ENCODE assay signal across 8 cellular contexts in the genomic region with DNA sequence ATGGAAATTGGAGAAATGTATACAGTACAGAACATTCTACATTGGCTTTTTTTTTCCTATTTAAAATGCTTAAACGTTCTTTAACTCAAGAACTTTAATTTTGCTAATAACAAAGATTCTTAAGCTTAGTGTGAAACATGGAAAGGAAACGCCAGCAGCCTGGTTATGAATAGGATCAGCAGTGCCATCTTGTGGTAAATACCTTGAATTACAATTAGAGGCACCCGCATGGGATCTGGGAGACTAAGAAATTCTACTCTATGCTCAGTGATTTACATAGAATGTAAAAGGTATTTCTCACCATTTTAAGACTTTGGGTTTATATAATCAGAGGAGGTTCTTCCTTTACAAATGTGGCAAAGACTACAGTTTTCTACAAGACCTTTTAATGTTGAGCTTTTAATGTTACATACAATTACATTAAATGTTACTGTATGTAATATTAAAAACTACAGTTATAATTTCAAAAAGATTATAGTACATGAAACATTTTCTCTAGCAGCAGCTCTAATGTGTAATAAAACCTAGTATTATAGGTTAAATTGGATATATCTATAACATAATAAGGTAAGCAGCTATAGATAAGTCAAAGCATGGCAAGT. TPM values are rescaled to one million over a fixed set of nuclear protein-coding genes. Genes with fewer than 3 reads are reported as not detected.
DNase-seq lines count a peak whose midpoint lies in the region; ATAC-seq and TF ChIP-seq lines count a peak whose summit lies in the region.

No MANE protein-coding gene starts in this region.

- no peaks in the 10 kb centered on the region for H3K4me1 Mint-ChIP-seq in activated naive CD4-positive, alpha-beta T cell treated with anti-CD3 and anti-CD28 coated beads, Interleukin-2, amount 10 ng/mL, durations not matched to agents 7 days and 5 days

- CTCF ChIA-PET in activated naive CD4-positive, alpha-beta T cell treated with anti-CD3 and anti-CD28 coated beads, Interleukin-2, amount 10 ng/mL, durations not matched to agents 7 days and 5 days (lab: Charles Lee), result interaction anchor here (0.9 to 5.0 kb wide), 25 partner anchors 8 to 407 kb away, joined by 3 to 58 read pairs (median 4); partner anchors contain the start of genes APOBEC4 and ARPC5

- H3K4me1 ChIP-seq in left ventricle myocardium inferior, result peaks cover 24% of the 10 kb centered on the region
- H3K4me1 ChIP-seq in gastrocnemius medialis, result no peaks in the 10 kb centered on the region

- no peak overlapping the region for H3K4me3 Mint-ChIP-seq in activated naive CD4-positive, alpha-beta T cell treated with anti-CD3 and anti-CD28 coated beads, Interleukin-2, amount 10 ng/mL, durations not matched to agents 7 days and 5 days

- peaks cover 11% of the 10 kb centered on the region for H3K27me3 Mint-ChIP-seq in activated naive CD4-positive, alpha-beta T cell treated with anti-CD3 and anti-CD28 coated beads, Interleukin-2, amount 10 ng/mL, durations not matched to agents 7 days and 5 days

- intact Hi-C loops in left ventricle myocardium inferior (cut with micrococcal nuclease) (loop anchor here (5.0 kb wide), 1 partner anchor 33 kb away; the partner anchor contains the start of gene APOBEC4), gastrocnemius medialis (cut with DNase I; ENCODE audit: low total_unique reads) (loop anchor here (2.0 kb wide), 1 partner anchor 30 kb away; no protein-coding TSS in a partner anchor)

- no peak overlapping the region for H3K27ac ChIP-seq in left ventricle myocardium inferior (replicated peaks)
- H3K27ac ChIP-seq in gastrocnemius medialis, result no peak overlapping the region

- H3K36me3 Mint-ChIP-seq in activated naive CD4-positive, alpha-beta T cell treated with anti-CD3 and anti-CD28 coated beads, Interleukin-2, amount 10 ng/mL, durations not matched to agents 7 days and 5 days, result no peaks in the 10 kb centered on the region

- H3K36me3 ChIP-seq in left ventricle myocardium inferior (no peaks in the 10 kb centered on the region), gastrocnemius medialis (no peaks in the 10 kb centered on the region)

- TF ChIP-seq POLR2A in gastrocnemius medialis (IDR thresholded peaks at IDR 0.05), result no peak

- DNase-seq in DMS53 (lab: John Stamatoyannopoulos, UW) (peak; percentile 84), NCI-H226 (peak; percentile 31), left ventricle myocardium inferior (no peak), gastrocnemius medialis (no peak)
- DNase-seq in activated naive CD4-positive, alpha-beta T cell treated with anti-CD3 and anti-CD28 coated beads, Interleukin-2, amount 10 ng/mL, durations not matched to agents 7 days and 5 days, result peak; percentile 37

- ATAC-seq in GM21529 (IDR thresholded peaks at IDR 0.05; ENCODE audit: unreplicated experiment) (peak; percentile 73), gastrocnemius medialis (peak in 1 of 2 donors; percentile 61), HG02852 (IDR thresholded peaks at IDR 0.05; ENCODE audit: unreplicated experiment) (no peak), GM18520 (IDR thresholded peaks at IDR 0.05; ENCODE audit: unreplicated experiment) (no peak)

- no peak overlapping the region for H3K4me3 ChIP-seq in left ventricle myocardium inferior
- H3K4me3 ChIP-seq in gastrocnemius medialis, result no peak overlapping the region

- peak; percentile 88 for TF ChIP-seq CTCF in left ventricle myocardium inferior (IDR thresholded peaks at IDR 0.05; ENCODE audit: borderline replicate concordance)
- peak; percentile 32 to 74 (median 55) for TF ChIP-seq CTCF in gastrocnemius medialis (IDR thresholded peaks at IDR 0.05 in 4 of 5, conservative IDR thresholded peaks at IDR 0.05 in 1 of 5)

- H3K9me3 Mint-ChIP-seq in activated naive CD4-positive, alpha-beta T cell treated with anti-CD3 and anti-CD28 coated beads, Interleukin-2, amount 10 ng/mL, durations not matched to agents 7 days and 5 days, result no peaks in the 10 kb centered on the region

- H3K27ac Mint-ChIP-seq in activated naive CD4-positive, alpha-beta T cell treated with anti-CD3 and anti-CD28 coated beads, Interleukin-2, amount 10 ng/mL, durations not matched to agents 7 days and 5 days, result no peak overlapping the region

- H3K9me3 ChIP-seq in left ventricle myocardium inferior (replicated peaks) (no peaks in the 10 kb centered on the region), gastrocnemius medialis (no peaks in the 10 kb centered on the region)

- no peaks in the 10 kb centered on the region for H3K27me3 ChIP-seq in left ventricle myocardium inferior (ENCODE audit: low read depth)
- H3K27me3 ChIP-seq in gastrocnemius medialis, result no peaks in the 10 kb centered on the region

- in situ Hi-C loops in gastrocnemius medialis (cut with MboI; ENCODE audit: low sequenced_read_pairs in 4 of 4), result no loop called here

RNA-seq across cellular contexts. Expression of gene APOBEC4, which starts 32.1 kb away (rescaled TPM):
- total RNA-seq in left ventricle myocardium inferior, result 0.11 TPM
- total RNA-seq in gastrocnemius medialis, result not detected

RNA-seq across cellular contexts. Expression of gene ARPC5, which starts 49.6 kb away (rescaled TPM):
- total RNA-seq in left ventricle myocardium inferior, result 33.6 TPM
- total RNA-seq in gastrocnemius medialis, result 10 to 100 TPM; 10.8 to 14.6 (median 13.0) TPM

Comparison
In these comparisons a context has a peak if more than half of its experiments do, and no peak if none do; other contexts are left out.
1. DNase-seq: peak in DMS53 (single experiment), NCI-H226 (single experiment) and activated naive CD4-positive, alpha-beta T cell treated with anti-CD3 and anti-CD28 coated beads, Interleukin-2, amount 10 ng/mL, durations not matched to agents 7 days and 5 days (single experiment); none in left ventricle myocardium inferior (single experiment) and gastrocnemius medialis (0 of 2).